ENCODE assay signal across 1 cellular context in genomic region chr12:65631621-65632111, GRCh38.
TF ChIP-seq lines count a peak whose summit lies in the region.

No MANE protein-coding gene starts in this region.

TF ChIP-seq in WTC11, 78 proteins besides CTCF, POLR2A, EP300 and RAD21 (continued from another document):
- TF ChIP-seq STAT6 (CRISPR knock-in tag; conservative IDR thresholded peaks at IDR 0.05; ENCODE audit: low read depth) (no peak), ESRRA (CRISPR knock-in tag; IDR thresholded peaks at IDR 0.05; ENCODE audit: borderline replicate concordance) (no peak)
- TF ChIP-seq, protein P1, sequence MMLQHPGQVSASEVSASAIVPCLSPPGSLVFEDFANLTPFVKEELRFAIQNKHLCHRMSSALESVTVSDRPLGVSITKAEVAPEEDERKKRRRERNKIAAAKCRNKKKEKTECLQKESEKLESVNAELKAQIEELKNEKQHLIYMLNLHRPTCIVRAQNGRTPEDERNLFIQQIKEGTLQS (CRISPR knock-in tag; conservative IDR thresholded peaks at IDR 0.05), result no peak
